8 cellular contexts compared by ENCODE assay signal in the genomic region with DNA sequence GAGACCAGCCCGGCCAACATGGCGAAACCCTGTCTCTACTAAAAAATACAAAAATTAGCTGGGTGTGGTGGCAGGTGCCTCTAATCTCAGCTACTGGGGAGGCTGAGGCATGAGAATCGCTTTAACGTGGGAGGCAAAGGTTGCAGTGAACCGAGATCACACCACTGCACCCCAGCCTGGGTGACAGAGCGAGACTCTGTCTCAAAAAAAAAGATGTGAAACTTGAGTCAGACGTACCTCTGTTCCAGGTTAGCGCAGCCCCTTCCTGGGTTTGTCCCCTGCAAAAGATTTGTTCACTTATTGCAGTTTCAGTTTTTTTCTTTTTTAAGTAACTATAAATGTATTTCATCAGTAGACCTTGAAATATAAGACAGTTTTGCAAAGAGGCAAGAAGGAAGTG. TPM values are rescaled to one million over a fixed set of nuclear protein-coding genes. Genes with fewer than 3 reads are reported as not detected.
DNase-seq lines count a peak whose midpoint lies in the region; ATAC-seq, FAIRE-seq and TF ChIP-seq lines count a peak whose summit lies in the region.
"Not testable (repeated sequence)": the region's sequence is repeated elsewhere in the genome, so short reads cannot be mapped to it uniquely, and the experiment has no call there.
"Had no signal": no experiment of that assay in that cellular context is flagged by ENCODE, and none has a peak within 500 bp of the region (broad histone marks: within the 10 kb centered on the region; RNA-seq: fewer than 3 reads in every experiment).

No MANE protein-coding gene starts in this region.

- intact Hi-C loops in activated CD4-positive, alpha-beta memory T cell treated with anti-CD3 and anti-CD28 coated beads for 36 hours (cut with micrococcal nuclease); K562 (cut with micrococcal nuclease): not testable (repeated sequence)

- TF ChIP-seq POLR2A in K562 (conservative IDR thresholded peaks at IDR 0.05) = not testable (repeated sequence)

- H3K9me3 Mint-ChIP-seq in CD4-positive, CD25-positive, alpha-beta regulatory T cell; activated CD4-positive, alpha-beta memory T cell treated with anti-CD3 and anti-CD28 coated beads for 36 hours; glutamatergic neuron (ENCODE audit: unreplicated experiment): not testable (repeated sequence)

- H3K4me1 Mint-ChIP-seq in CD4-positive, CD25-positive, alpha-beta regulatory T cell = peaks cover 7 to 39% (median 25%) of the 10 kb centered on the region in 4 donors
- peaks cover 30% of the 10 kb centered on the region for H3K4me1 Mint-ChIP-seq in activated CD4-positive, alpha-beta memory T cell treated with anti-CD3 and anti-CD28 coated beads for 36 hours (ENCODE audit: low read depth)
- peaks cover 21% of the 10 kb centered on the region for H3K4me1 Mint-ChIP-seq in glutamatergic neuron (ENCODE audit: low read depth, unreplicated experiment)

- not testable (repeated sequence) for H3K27me3 Mint-ChIP-seq in CD4-positive, CD25-positive, alpha-beta regulatory T cell; activated CD4-positive, alpha-beta memory T cell treated with anti-CD3 and anti-CD28 coated beads for 36 hours; glutamatergic neuron (ENCODE audit: unreplicated experiment)

- not testable (repeated sequence) for TF ChIP-seq EP300 in K562 (IDR thresholded peaks at IDR 0.05; ENCODE audit: low read length); neural cell (conservative IDR thresholded peaks at IDR 0.05; ENCODE audit: poor library complexity, severe bottlenecking)

- not testable (repeated sequence) for ATAC-seq in CD4-positive, CD25-positive, alpha-beta regulatory T cell (ENCODE audit: low read depth in 2 of 2); K562

- H3K27me3 ChIP-seq in CD4-positive, CD25-positive, alpha-beta regulatory T cell (ENCODE audit: control insufficient read depth, insufficient read depth, low read length); OCI-LY3 (ENCODE audit: low read depth, low read length); K562 (ENCODE audit: control insufficient read depth in 2 of 2, insufficient read depth in 2 of 2, low read length in 2 of 2); neural cell (ENCODE audit: insufficient read depth, low read depth, low read length): not testable (repeated sequence)

- H2AFZ ChIP-seq in OCI-LY3 (ENCODE audit: low read depth, low read length); K562 (ENCODE audit: low read depth, low read length); neural cell (ENCODE audit: low read depth, low read length): not testable (repeated sequence)

- not testable (repeated sequence) for H3K9me3 ChIP-seq in CD4-positive, CD25-positive, alpha-beta regulatory T cell (ENCODE audit: control insufficient read depth in 2 of 2, low read length in 2 of 2); OCI-LY3 (ENCODE audit: insufficient read depth, low read length); neural cell (ENCODE audit: low read length)
- peaks cover 13% of the 10 kb centered on the region for H3K9me3 ChIP-seq in K562 (replicated peaks; ENCODE audit: control insufficient read depth, insufficient read depth, low read depth, low read length)

- H4K20me1 ChIP-seq in OCI-LY3 (ENCODE audit: insufficient read depth, low read length) = peaks cover 17% of the 10 kb centered on the region
- not testable (repeated sequence) for H4K20me1 ChIP-seq in K562 (replicated peaks; ENCODE audit: control insufficient read depth, insufficient read depth, low read length); neural cell (ENCODE audit: insufficient read depth)

- H3K4me1 ChIP-seq in CD4-positive, CD25-positive, alpha-beta regulatory T cell (ENCODE audit: control insufficient read depth, insufficient read depth, low read length, poor library complexity, severe bottlenecking) = peaks cover 11% of the 10 kb centered on the region
- H3K4me1 ChIP-seq in OCI-LY3 (ENCODE audit: low read length) (peaks cover 18% of the 10 kb centered on the region), K562 (replicated peaks in 1 of 2; ENCODE audit: control insufficient read depth in 2 of 2, insufficient read depth in 2 of 2, low read length in 2 of 2) (peaks cover 7 to 15% of the 10 kb centered on the region in 2 experiments)

- H3K36me3 ChIP-seq in CD4-positive, CD25-positive, alpha-beta regulatory T cell (ENCODE audit: control insufficient read depth, insufficient read depth, low read length) = not testable (repeated sequence)
- H3K36me3 ChIP-seq in OCI-LY3 (replicated peaks; ENCODE audit: low read depth, low read length) (peaks cover 54% of the 10 kb centered on the region), K562 (ENCODE audit: control insufficient read depth, insufficient read depth, low read length) (peaks cover 40% of the 10 kb centered on the region), neural cell (ENCODE audit: insufficient read depth, low read length) (peaks cover 17% of the 10 kb centered on the region)

- in situ Hi-C loops in K562 (cut with MboI) = not testable (repeated sequence)

- H3K27ac Mint-ChIP-seq in CD4-positive, CD25-positive, alpha-beta regulatory T cell = peak overlapping the region in 1 of 3 donors; percentile 74
- not testable (repeated sequence) for H3K27ac Mint-ChIP-seq in activated CD4-positive, alpha-beta memory T cell treated with anti-CD3 and anti-CD28 coated beads for 36 hours; glutamatergic neuron (ENCODE audit: unreplicated experiment)

- peaks cover 10% of the 10 kb centered on the region for H3K36me3 Mint-ChIP-seq in CD4-positive, CD25-positive, alpha-beta regulatory T cell
- peaks cover 20% of the 10 kb centered on the region for H3K36me3 Mint-ChIP-seq in activated CD4-positive, alpha-beta memory T cell treated with anti-CD3 and anti-CD28 coated beads for 36 hours
- H3K36me3 Mint-ChIP-seq in glutamatergic neuron (ENCODE audit: unreplicated experiment) = peaks cover 19% of the 10 kb centered on the region

- FAIRE-seq in K562 (lab: Jason Lieb, UNC) = not testable (repeated sequence)

- not testable (repeated sequence) for H3K4me3 ChIP-seq in CD4-positive, CD25-positive, alpha-beta regulatory T cell (ENCODE audit: low read depth, low read length); OCI-LY3 (ENCODE audit: low read length); K562
- H3K4me3 ChIP-seq in neural cell (ENCODE audit: low read length) = peak overlapping the region; percentile 94

- 92% methylated on average over 8 of the region's 8 CpGs for WGBS in K562 (ENCODE audit: insufficient coverage, low coverage, missing lambda C conversion rate)

- DNase-seq in CD4-positive, CD25-positive, alpha-beta regulatory T cell; activated CD4-positive, alpha-beta memory T cell treated with anti-CD3 and anti-CD28 coated beads for 36 hours; K562 (ENCODE audit: extremely low read depth in 1 of 4, low spot score in 3 of 4); glutamatergic neuron: not testable (repeated sequence)
- DNase-seq in stimulated activated CD4-positive, alpha-beta T cell treated with anti-CD3 and anti-CD28 coated beads, Interleukin-15, amount 100 ng/mL, for 24 hours = peak; percentile 26

- H3K79me2 ChIP-seq in OCI-LY3 (ENCODE audit: low read length) (peaks cover 57% of the 10 kb centered on the region), K562 (ENCODE audit: control insufficient read depth, insufficient read depth, low read length) (peaks cover 70% of the 10 kb centered on the region), neural cell (replicated peaks; ENCODE audit: insufficient read depth, low read length) (peaks cover 68% of the 10 kb centered on the region)

- not testable (repeated sequence) for H3K27ac ChIP-seq in CD4-positive, CD25-positive, alpha-beta regulatory T cell (ENCODE audit: insufficient read depth, low read length, poor library complexity, severe bottlenecking); OCI-LY3 (ENCODE audit: low read length); K562 (ENCODE audit: extremely low read depth, low read depth, low read length); neural cell (ENCODE audit: low read length)

- TF ChIP-seq RAD21 in K562 (CRISPR knock-in tag; conservative IDR thresholded peaks at IDR 0.05 in 1 of 2, IDR thresholded peaks at IDR 0.05 in 1 of 2); neural cell (conservative IDR thresholded peaks at IDR 0.05): not testable (repeated sequence)

- BruUV-seq in K562 (replicated peaks; lab: Mats Ljungman, UMichigan) = not testable (repeated sequence)

- not testable (repeated sequence) for H3K9me1 ChIP-seq in K562 (ENCODE audit: control insufficient read depth, insufficient read depth, low read length)

- H3K4me3 Mint-ChIP-seq in CD4-positive, CD25-positive, alpha-beta regulatory T cell = peak overlapping the region in 3 of 4 donors; percentile 22 to 100 (median 73)
- H3K4me3 Mint-ChIP-seq in activated CD4-positive, alpha-beta memory T cell treated with anti-CD3 and anti-CD28 coated beads for 36 hours = peak overlapping the region; percentile 8
- H3K4me3 Mint-ChIP-seq in glutamatergic neuron (ENCODE audit: unreplicated experiment) = peak overlapping the region; percentile 98

- H3K4me2 ChIP-seq in OCI-LY3 (ENCODE audit: low read length) = peak overlapping the region; percentile 6; the same call in 1 of the 2 replicates
- H3K4me2 ChIP-seq in K562 (ENCODE audit: insufficient read depth, low read length); neural cell (ENCODE audit: low read length): not testable (repeated sequence)

- not testable (repeated sequence) for H3K9ac ChIP-seq in OCI-LY3 (ENCODE audit: low read length); neural cell (ENCODE audit: low read length)
- 0 out of 4 replicates have a peak overlapping the region, but pooled peaks of 1 of the 2 experiments have one; percentile 2 for H3K9ac ChIP-seq in K562 (ENCODE audit: insufficient read depth in 1 of 2, low read depth in 2 of 2, low read length in 2 of 2)

- not testable (repeated sequence) for H3K9me2 ChIP-seq in neural cell (ENCODE audit: insufficient read depth, low read length)

- CTCF ChIA-PET in activated CD4-positive, alpha-beta memory T cell treated with anti-CD3 and anti-CD28 coated beads for 36 hours (lab: Charles Lee) = interaction anchor here (0.7 kb wide), 1 partner anchor 1669 kb away, joined by 6 read pairs; no protein-coding TSS in a partner anchor
- CTCF ChIA-PET in K562 (lab: Yijun Ruan, JAX; ENCODE audit: low intra/inter-chr PET ratio) = not testable (repeated sequence)

- not testable (repeated sequence) for TF ChIP-seq CTCF in OCI-LY3 (IDR thresholded peaks at IDR 0.05; ENCODE audit: low read depth, low read length); K562 (IDR thresholded peaks at IDR 0.05 in 2 of 3, conservative IDR thresholded peaks at IDR 0.05 in 1 of 3; ENCODE audit: insufficient read depth in 2 of 3, low read depth in 1 of 3, low read length in 3 of 3); glutamatergic neuron (IDR thresholded peaks at IDR 0.05; ENCODE audit: partially characterized antibody, unreplicated experiment); neural cell (IDR thresholded peaks at IDR 0.05; ENCODE audit: poor library complexity, severe bottlenecking)

- POLR2A ChIA-PET in activated CD4-positive, alpha-beta memory T cell treated with anti-CD3 and anti-CD28 coated beads for 36 hours (lab: Charles Lee) = not testable (repeated sequence)
- POLR2A ChIA-PET in K562 (lab: Yijun Ruan, JAX) = interaction anchor here (1.2 kb wide), 1 partner anchor 36 kb away, joined by 3 read pairs; no protein-coding TSS in a partner anchor

- H3F3A ChIP-seq in neural cell (ENCODE audit: insufficient read depth, low read length, poor library complexity, severe bottlenecking) = not testable (repeated sequence)

RNA-seq across cellular contexts. Expression of a gene that starts 2.4 kb away (rescaled TPM):
- 6.4 TPM for total RNA-seq in CD4-positive, CD25-positive, alpha-beta regulatory T cell
- 10 to 100 TPM; 10.6 to 14.3 (median 10.9) TPM for polyA plus RNA-seq in CD4-positive, CD25-positive, alpha-beta regulatory T cell
- total RNA-seq in activated CD4-positive, alpha-beta memory T cell treated with anti-CD3 and anti-CD28 coated beads for 36 hours = 1 to 10 TPM; 6.6 to 7.0 TPM
- 24.3 and 45.7 TPM in 2 replicates for total RNA-seq in K562 (2011; cell fraction: chromatin; rRNA removed; ENCODE audit: low replicate concordance)
- total RNA-seq in K562 (2011; cell fraction: nucleolus; rRNA removed) = 18.7 and 22.2 TPM in 2 replicates
- total RNA-seq in K562 (2011; cell fraction: nucleoplasm; rRNA removed) = 21.5 and 27.6 TPM in 2 replicates
- total RNA-seq in K562 (2014; rRNA removed) (7.0 and 7.5 TPM in 2 replicates), K562 (2014; rRNA removed; fragmentation: Illumina TruSeq; extraction: Trizol) (16.6 and 21.7 TPM in 2 replicates), K562 (2015; rRNA removed; fragmentation: Illumina TruSeq; extraction: Trizol) (13.1 and 14.3 TPM in 2 replicates), K562 (2021) (10.0 and 10.6 TPM in 2 replicates), glutamatergic neuron (ENCODE audit: unreplicated experiment) (48.2 TPM)
- polyA plus RNA-seq in K562 (2011; rRNA removed) (16.5 and 19.9 TPM in 2 replicates), K562 (2014; fragmentation: Illumina TruSeq; extraction: Trizol) (11.0 and 11.7 TPM in 2 replicates), K562 (2014; fragmentation: Nextera tagmentation; extraction: Ambion mirVana) (1 to 10 TPM; 6.6 to 6.9 TPM), K562 (2014; rRNA removed) (5.6 and 6.4 TPM in 2 replicates), neural cell (84.3 and 91.6 TPM in 2 replicates)
- 5.5 and 10.6 TPM in 2 replicates for polyA plus RNA-seq in K562 (2011; cell fraction: cytosol; rRNA removed)
- 9.8 and 12.6 TPM in 2 replicates for polyA plus RNA-seq in K562 (2011; cell fraction: nucleus; rRNA removed)
- polyA plus RNA-seq in K562 (2012) = 6.5 and 11.4 TPM in 2 replicates
- polyA minus RNA-seq in K562 (2011; rRNA and poly(A)+ RNA removed) = 30.8 and 38.6 TPM in 2 replicates
- 9.9 and 10.5 TPM in 2 replicates for polyA minus RNA-seq in K562 (2011; cell fraction: cytosol; rRNA and poly(A)+ RNA removed)
- 5.8 and 14.1 TPM in 2 replicates for polyA minus RNA-seq in K562 (2011; cell fraction: nucleus; rRNA and poly(A)+ RNA removed)
- 206 and 211 TPM in 2 replicates for polyA minus RNA-seq in neural cell

RNA-seq across cellular contexts. Expression of a gene that starts 22.3 kb away (rescaled TPM):
- 40.4 TPM for total RNA-seq in CD4-positive, CD25-positive, alpha-beta regulatory T cell
- polyA plus RNA-seq in CD4-positive, CD25-positive, alpha-beta regulatory T cell = 10 to 100 TPM; 21.6 to 33.5 (median 32.3) TPM
- total RNA-seq in activated CD4-positive, alpha-beta memory T cell treated with anti-CD3 and anti-CD28 coated beads for 36 hours = 10 to 100 TPM; 10.2 to 12.3 TPM
- not detected in 2 replicates for total RNA-seq in K562 (2011; cell fraction: chromatin; rRNA removed; ENCODE audit: low replicate concordance)
- total RNA-seq in K562 (2011; cell fraction: nucleolus; rRNA removed) = 0.53 and 0.67 TPM in 2 replicates
- 0.69 TPM in 1 of 2 replicates, not detected in the other for total RNA-seq in K562 (2011; cell fraction: nucleoplasm; rRNA removed)
- total RNA-seq in K562 (2014; rRNA removed) = 0.27 and 0.45 TPM in 2 replicates
- 0.29 and 0.41 TPM in 2 replicates for total RNA-seq in K562 (2014; rRNA removed; fragmentation: Illumina TruSeq; extraction: Trizol)
- 0.79 and 1.1 TPM in 2 replicates for total RNA-seq in K562 (2015; rRNA removed; fragmentation: Illumina TruSeq; extraction: Trizol)
- 0.62 and 0.85 TPM in 2 replicates for total RNA-seq in K562 (2021)
- polyA plus RNA-seq in K562 (2011; rRNA removed) = 0.26 and 1.0 TPM in 2 replicates
- polyA plus RNA-seq in K562 (2011; cell fraction: cytosol; rRNA removed) = 0.89 and 1.3 TPM in 2 replicates
- 0.58 and 1.1 TPM in 2 replicates for polyA plus RNA-seq in K562 (2011; cell fraction: nucleus; rRNA removed)
- 1.1 and 16.7 TPM in 2 replicates for polyA plus RNA-seq in K562 (2012)
- 0.22 and 0.33 TPM in 2 replicates for polyA plus RNA-seq in K562 (2014; fragmentation: Illumina TruSeq; extraction: Trizol)
- under 1 TPM in 1 of 2 experiments, not detected in 1; 0.06 TPM for polyA plus RNA-seq in K562 (2014; fragmentation: Nextera tagmentation; extraction: Ambion mirVana)
- 0.34 and 0.45 TPM in 2 replicates for polyA plus RNA-seq in K562 (2014; rRNA removed)
- polyA minus RNA-seq in K562 (2011; rRNA and poly(A)+ RNA removed) = 0.21 and 0.30 TPM in 2 replicates
- not detected in 2 replicates for polyA minus RNA-seq in K562 (2011; cell fraction: cytosol; rRNA and poly(A)+ RNA removed)
- polyA minus RNA-seq in K562 (2011; cell fraction: nucleus; rRNA and poly(A)+ RNA removed) = 0.33 TPM in 1 of 2 replicates, not detected in the other
- not detected for total RNA-seq in glutamatergic neuron (ENCODE audit: unreplicated experiment)
- not detected in 2 replicates for polyA plus RNA-seq in neural cell
- polyA minus RNA-seq in neural cell = not detected in 2 replicates
- total RNA-seq: NCI-H460 had no signal

RNA-seq across cellular contexts. Expression of a gene that starts 40.7 kb away (rescaled TPM):
- total RNA-seq in CD4-positive, CD25-positive, alpha-beta regulatory T cell = 48.9 TPM
- polyA plus RNA-seq in CD4-positive, CD25-positive, alpha-beta regulatory T cell = 100 to 1,000 TPM; 105 to 113 (median 108) TPM
- total RNA-seq in activated CD4-positive, alpha-beta memory T cell treated with anti-CD3 and anti-CD28 coated beads for 36 hours = 10 to 100 TPM; 48.5 to 49.1 TPM
- total RNA-seq in K562 (2011; cell fraction: chromatin; rRNA removed; ENCODE audit: low replicate concordance) = 33.4 and 92.9 TPM in 2 replicates
- total RNA-seq in K562 (2011; cell fraction: nucleolus; rRNA removed) = 71.2 and 72.1 TPM in 2 replicates
- 70.5 and 83.9 TPM in 2 replicates for total RNA-seq in K562 (2011; cell fraction: nucleoplasm; rRNA removed)
- 74.2 and 118 TPM in 2 replicates for total RNA-seq in K562 (2014; rRNA removed)
- total RNA-seq in K562 (2014; rRNA removed; fragmentation: Illumina TruSeq; extraction: Trizol) = 56.3 and 71.5 TPM in 2 replicates
- total RNA-seq in K562 (2015; rRNA removed; fragmentation: Illumina TruSeq; extraction: Trizol) = 125 and 129 TPM in 2 replicates
- total RNA-seq in K562 (2021) = 105 and 107 TPM in 2 replicates
- 38.4 and 43.8 TPM in 2 replicates for polyA plus RNA-seq in K562 (2011; rRNA removed)
- 124 and 196 TPM in 2 replicates for polyA plus RNA-seq in K562 (2011; cell fraction: cytosol; rRNA removed)
- 82.4 and 93.1 TPM in 2 replicates for polyA plus RNA-seq in K562 (2011; cell fraction: nucleus; rRNA removed)
- polyA plus RNA-seq in K562 (2012) = 94.4 and 105 TPM in 2 replicates
- 147 and 170 TPM in 2 replicates for polyA plus RNA-seq in K562 (2014; fragmentation: Illumina TruSeq; extraction: Trizol)
- 10 to 100 TPM; 16.7 to 49.1 TPM for polyA plus RNA-seq in K562 (2014; fragmentation: Nextera tagmentation; extraction: Ambion mirVana)
- polyA plus RNA-seq in K562 (2014; rRNA removed) = 99.8 and 115 TPM in 2 replicates
- polyA minus RNA-seq in K562 (2011; rRNA and poly(A)+ RNA removed) = 25.4 and 33.3 TPM in 2 replicates
- 35.9 and 36.6 TPM in 2 replicates for polyA minus RNA-seq in K562 (2011; cell fraction: cytosol; rRNA and poly(A)+ RNA removed)
- polyA minus RNA-seq in K562 (2011; cell fraction: nucleus; rRNA and poly(A)+ RNA removed) = 19.3 and 19.7 TPM in 2 replicates
- 50.7 TPM for total RNA-seq in glutamatergic neuron (ENCODE audit: unreplicated experiment)
- polyA plus RNA-seq in neural cell = 38.0 and 64.8 TPM in 2 replicates
- 25.6 and 27.1 TPM in 2 replicates for polyA minus RNA-seq in neural cell

Comparison
In these comparisons a context has a peak if more than half of its experiments do, and no peak if none do; other contexts are left out.
1. H3K4me3 Mint-ChIP-seq: peak in every context shown above with its lines; median percentile 98 in glutamatergic neuron; 73 in CD4-positive, CD25-positive, alpha-beta regulatory T cell; 8 in activated CD4-positive, alpha-beta memory T cell treated with anti-CD3 and anti-CD28 coated beads for 36 hours.